In the genomic region with DNA sequence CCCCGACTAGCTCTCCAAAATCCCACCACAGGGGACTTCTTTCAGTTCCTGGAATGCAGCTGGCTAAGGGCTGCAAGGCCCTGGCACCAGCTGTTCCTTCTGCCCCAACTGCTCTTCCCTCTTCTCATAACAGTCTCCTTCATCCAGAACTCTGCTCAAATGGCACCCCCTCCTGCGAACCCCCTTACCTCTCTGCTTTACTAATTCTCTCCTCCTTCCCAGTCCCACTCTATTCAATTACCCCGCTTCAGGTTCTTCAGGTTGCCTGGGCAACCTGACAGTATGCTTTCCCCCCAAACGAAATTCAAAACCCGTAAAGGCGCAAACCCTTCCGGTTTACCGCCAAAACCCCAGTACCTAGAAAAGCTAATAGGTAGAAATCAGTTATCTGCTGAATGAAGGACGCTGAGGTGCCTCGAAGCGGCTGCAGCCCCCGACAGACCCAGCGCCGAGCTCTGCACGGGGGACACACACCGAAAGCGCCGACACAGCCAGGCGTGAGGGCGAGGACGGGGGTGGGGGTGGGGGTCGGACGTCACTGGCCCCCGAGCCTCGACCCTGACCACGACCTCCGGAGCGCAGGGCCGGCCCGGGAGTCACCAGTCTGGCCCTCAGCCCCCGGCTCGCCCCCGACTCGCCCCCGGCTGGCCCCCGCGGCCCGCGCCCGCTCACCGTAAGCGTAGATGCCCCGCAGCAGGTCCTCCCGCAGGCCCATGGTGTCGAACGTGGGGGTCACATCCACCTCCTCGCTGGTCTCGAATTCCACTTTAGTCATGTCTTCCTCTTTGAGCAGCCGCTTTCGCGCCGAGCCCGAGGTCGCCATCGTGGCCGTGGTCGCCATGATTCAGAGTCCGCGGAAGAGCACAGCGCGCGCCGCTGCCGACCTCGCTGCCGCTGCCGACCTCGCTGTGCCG, we compare ENCODE assay signal across 1 cellular context.
A peak's percentile ranks its signal among the peaks of the same experiment; 100 is the strongest.
TF ChIP-seq lines count a peak whose summit lies in the region.

No MANE protein-coding gene starts in this region.

TF ChIP-seq in HepG2, 621 proteins besides CTCF, POLR2A, EP300 and RAD21 (continues in another document):
- no peak for TF ChIP-seq ASH2L (IDR thresholded peaks at IDR 0.05; ENCODE audit: insufficient read length, low read depth, low read length)
- no peak for TF ChIP-seq ZNF383 (CRISPR knock-in tag; IDR thresholded peaks at IDR 0.05; ENCODE audit: borderline replicate concordance)
- TF ChIP-seq IKZF1 (IDR thresholded peaks at IDR 0.05): no peak
- TF ChIP-seq, protein P1, sequence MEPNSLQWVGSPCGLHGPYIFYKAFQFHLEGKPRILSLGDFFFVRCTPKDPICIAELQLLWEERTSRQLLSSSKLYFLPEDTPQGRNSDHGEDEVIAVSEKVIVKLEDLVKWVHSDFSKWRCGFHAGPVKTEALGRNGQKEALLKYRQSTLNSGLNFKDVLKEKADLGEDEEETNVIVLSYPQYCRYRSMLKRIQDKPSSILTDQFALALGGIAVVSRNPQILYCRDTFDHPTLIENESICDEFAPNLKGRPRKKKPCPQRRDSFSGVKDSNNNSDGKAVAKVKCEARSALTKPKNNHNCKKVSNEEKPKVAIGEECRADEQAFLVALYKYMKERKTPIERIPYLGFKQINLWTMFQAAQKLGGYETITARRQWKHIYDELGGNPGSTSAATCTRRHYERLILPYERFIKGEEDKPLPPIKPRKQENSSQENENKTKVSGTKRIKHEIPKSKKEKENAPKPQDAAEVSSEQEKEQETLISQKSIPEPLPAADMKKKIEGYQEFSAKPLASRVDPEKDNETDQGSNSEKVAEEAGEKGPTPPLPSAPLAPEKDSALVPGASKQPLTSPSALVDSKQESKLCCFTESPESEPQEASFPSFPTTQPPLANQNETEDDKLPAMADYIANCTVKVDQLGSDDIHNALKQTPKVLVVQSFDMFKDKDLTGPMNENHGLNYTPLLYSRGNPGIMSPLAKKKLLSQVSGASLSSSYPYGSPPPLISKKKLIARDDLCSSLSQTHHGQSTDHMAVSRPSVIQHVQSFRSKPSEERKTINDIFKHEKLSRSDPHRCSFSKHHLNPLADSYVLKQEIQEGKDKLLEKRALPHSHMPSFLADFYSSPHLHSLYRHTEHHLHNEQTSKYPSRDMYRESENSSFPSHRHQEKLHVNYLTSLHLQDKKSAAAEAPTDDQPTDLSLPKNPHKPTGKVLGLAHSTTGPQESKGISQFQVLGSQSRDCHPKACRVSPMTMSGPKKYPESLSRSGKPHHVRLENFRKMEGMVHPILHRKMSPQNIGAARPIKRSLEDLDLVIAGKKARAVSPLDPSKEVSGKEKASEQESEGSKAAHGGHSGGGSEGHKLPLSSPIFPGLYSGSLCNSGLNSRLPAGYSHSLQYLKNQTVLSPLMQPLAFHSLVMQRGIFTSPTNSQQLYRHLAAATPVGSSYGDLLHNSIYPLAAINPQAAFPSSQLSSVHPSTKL (CRISPR knock-in tag; IDR thresholded peaks at IDR 0.05): no peak
- TF ChIP-seq, protein P2, sequence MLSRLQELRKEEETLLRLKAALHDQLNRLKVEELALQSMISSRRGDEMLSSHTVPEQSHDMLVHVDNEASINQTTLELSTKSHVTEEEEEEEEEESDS (CRISPR knock-in tag; IDR thresholded peaks at IDR 0.05; ENCODE audit: borderline replicate concordance): no peak
- 0 out of 2 replicates have a peak, but pooled peaks have one; percentile 37 for TF ChIP-seq SP2 (CRISPR knock-in tag; IDR thresholded peaks at IDR 0.05)
- TF ChIP-seq PRMT3 (CRISPR knock-in tag; IDR thresholded peaks at IDR 0.05; ENCODE audit: borderline replicate concordance, low read depth): no peak
- TF ChIP-seq DNMT3B (CRISPR knock-in tag; conservative IDR thresholded peaks at IDR 0.05): 0 out of 2 replicates have a peak, but pooled peaks have one; percentile 10
- TF ChIP-seq AGO1 (IDR thresholded peaks at IDR 0.05; ENCODE audit: low read depth, low read length, poor library complexity, severe bottlenecking): peak; percentile 44
- TF ChIP-seq, protein P3, sequence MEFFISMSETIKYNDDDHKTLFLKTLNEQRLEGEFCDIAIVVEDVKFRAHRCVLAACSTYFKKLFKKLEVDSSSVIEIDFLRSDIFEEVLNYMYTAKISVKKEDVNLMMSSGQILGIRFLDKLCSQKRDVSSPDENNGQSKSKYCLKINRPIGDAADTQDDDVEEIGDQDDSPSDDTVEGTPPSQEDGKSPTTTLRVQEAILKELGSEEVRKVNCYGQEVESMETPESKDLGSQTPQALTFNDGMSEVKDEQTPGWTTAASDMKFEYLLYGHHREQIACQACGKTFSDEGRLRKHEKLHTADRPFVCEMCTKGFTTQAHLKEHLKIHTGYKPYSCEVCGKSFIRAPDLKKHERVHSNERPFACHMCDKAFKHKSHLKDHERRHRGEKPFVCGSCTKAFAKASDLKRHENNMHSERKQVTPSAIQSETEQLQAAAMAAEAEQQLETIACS (CRISPR knock-in tag; IDR thresholded peaks at IDR 0.05): no peak; the same call in 1 of the 2 replicates
- TF ChIP-seq ZSCAN21 (CRISPR knock-in tag; IDR thresholded peaks at IDR 0.05; ENCODE audit: borderline replicate concordance): no peak
- TF ChIP-seq, protein P4, sequence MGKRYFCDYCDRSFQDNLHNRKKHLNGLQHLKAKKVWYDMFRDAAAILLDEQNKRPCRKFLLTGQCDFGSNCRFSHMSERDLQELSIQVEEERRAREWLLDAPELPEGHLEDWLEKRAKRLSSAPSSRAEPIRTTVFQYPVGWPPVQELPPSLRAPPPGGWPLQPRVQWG (CRISPR knock-in tag; IDR thresholded peaks at IDR 0.05; ENCODE audit: borderline replicate concordance, low read depth): no peak
- peak; percentile 87; the same call in 1 of the 2 replicates for TF ChIP-seq EED (CRISPR knock-in tag; IDR thresholded peaks at IDR 0.05)
- no peak for TF ChIP-seq ZNF850 (CRISPR knock-in tag; conservative IDR thresholded peaks at IDR 0.05)
- TF ChIP-seq DNMT1 (CRISPR knock-in tag; IDR thresholded peaks at IDR 0.05): no peak
- no peak for TF ChIP-seq CAMTA2 (CRISPR knock-in tag; IDR thresholded peaks at IDR 0.05; ENCODE audit: borderline replicate concordance)
- 0 out of 2 replicates have a peak, but pooled peaks have one; percentile 1 for TF ChIP-seq GTF2F1 (IDR thresholded peaks at IDR 0.05; ENCODE audit: low read length)
- TF ChIP-seq ESRRA (CRISPR knock-in tag; IDR thresholded peaks at IDR 0.05; ENCODE audit: low read depth): no peak
- TF ChIP-seq ZMYM2 (CRISPR knock-in tag; IDR thresholded peaks at IDR 0.05): 0 out of 2 replicates have a peak, but pooled peaks have one; percentile 30
- TF ChIP-seq, protein P5, sequence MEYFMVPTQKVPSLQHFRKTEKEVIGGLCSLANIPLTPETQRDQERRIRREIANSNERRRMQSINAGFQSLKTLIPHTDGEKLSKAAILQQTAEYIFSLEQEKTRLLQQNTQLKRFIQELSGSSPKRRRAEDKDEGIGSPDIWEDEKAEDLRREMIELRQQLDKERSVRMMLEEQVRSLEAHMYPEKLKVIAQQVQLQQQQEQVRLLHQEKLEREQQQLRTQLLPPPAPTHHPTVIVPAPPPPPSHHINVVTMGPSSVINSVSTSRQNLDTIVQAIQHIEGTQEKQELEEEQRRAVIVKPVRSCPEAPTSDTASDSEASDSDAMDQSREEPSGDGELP (IDR thresholded peaks at IDR 0.05; ENCODE audit: borderline replicate concordance, low read depth): peak; percentile 43; the same call in 1 of the 2 replicates
- TF ChIP-seq, protein P6, sequence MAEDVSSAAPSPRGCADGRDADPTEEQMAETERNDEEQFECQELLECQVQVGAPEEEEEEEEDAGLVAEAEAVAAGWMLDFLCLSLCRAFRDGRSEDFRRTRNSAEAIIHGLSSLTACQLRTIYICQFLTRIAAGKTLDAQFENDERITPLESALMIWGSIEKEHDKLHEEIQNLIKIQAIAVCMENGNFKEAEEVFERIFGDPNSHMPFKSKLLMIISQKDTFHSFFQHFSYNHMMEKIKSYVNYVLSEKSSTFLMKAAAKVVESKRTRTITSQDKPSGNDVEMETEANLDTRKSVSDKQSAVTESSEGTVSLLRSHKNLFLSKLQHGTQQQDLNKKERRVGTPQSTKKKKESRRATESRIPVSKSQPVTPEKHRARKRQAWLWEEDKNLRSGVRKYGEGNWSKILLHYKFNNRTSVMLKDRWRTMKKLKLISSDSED (CRISPR knock-in tag; IDR thresholded peaks at IDR 0.05): peak; percentile 22; the same call in 1 of the 2 replicates
- peak; percentile 8; the same call in 1 of the 2 replicates for TF ChIP-seq ZNF629 (CRISPR knock-in tag; conservative IDR thresholded peaks at IDR 0.05)
- TF ChIP-seq CHCHD3 (CRISPR knock-in tag; IDR thresholded peaks at IDR 0.05): no peak
- TF ChIP-seq, protein P7, sequence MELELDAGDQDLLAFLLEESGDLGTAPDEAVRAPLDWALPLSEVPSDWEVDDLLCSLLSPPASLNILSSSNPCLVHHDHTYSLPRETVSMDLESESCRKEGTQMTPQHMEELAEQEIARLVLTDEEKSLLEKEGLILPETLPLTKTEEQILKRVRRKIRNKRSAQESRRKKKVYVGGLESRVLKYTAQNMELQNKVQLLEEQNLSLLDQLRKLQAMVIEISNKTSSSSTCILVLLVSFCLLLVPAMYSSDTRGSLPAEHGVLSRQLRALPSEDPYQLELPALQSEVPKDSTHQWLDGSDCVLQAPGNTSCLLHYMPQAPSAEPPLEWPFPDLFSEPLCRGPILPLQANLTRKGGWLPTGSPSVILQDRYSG (CRISPR knock-in tag; IDR thresholded peaks at IDR 0.05): 0 out of 2 replicates have a peak, but pooled peaks have one; percentile 10
- TF ChIP-seq HOXD1 (CRISPR knock-in tag; IDR thresholded peaks at IDR 0.05): peak; percentile 33; the same call in 1 of the 2 replicates
- TF ChIP-seq KLF6 (CRISPR knock-in tag; IDR thresholded peaks at IDR 0.05): no peak
- TF ChIP-seq JUN (CRISPR knock-in tag; IDR thresholded peaks at IDR 0.05): no peak
- TF ChIP-seq, protein P8, sequence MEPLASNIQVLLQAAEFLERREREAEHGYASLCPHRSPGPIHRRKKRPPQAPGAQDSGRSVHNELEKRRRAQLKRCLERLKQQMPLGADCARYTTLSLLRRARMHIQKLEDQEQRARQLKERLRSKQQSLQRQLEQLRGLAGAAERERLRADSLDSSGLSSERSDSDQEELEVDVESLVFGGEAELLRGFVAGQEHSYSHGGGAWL (CRISPR knock-in tag; IDR thresholded peaks at IDR 0.05): 0 out of 2 replicates have a peak, but pooled peaks have one; percentile 25
- no peak; the same call in 1 of the 2 replicates for TF ChIP-seq MEIS2 (CRISPR knock-in tag; IDR thresholded peaks at IDR 0.05)
- no peak for TF ChIP-seq BORCS8-MEF2B (CRISPR knock-in tag; IDR thresholded peaks at IDR 0.05)
- TF ChIP-seq ZMYM3 (CRISPR knock-in tag; IDR thresholded peaks at IDR 0.05): no peak
- TF ChIP-seq ZBTB7A (CRISPR knock-in tag; IDR thresholded peaks at IDR 0.05): 0 out of 2 replicates have a peak, but pooled peaks have one; percentile 29
- TF ChIP-seq, protein P9, sequence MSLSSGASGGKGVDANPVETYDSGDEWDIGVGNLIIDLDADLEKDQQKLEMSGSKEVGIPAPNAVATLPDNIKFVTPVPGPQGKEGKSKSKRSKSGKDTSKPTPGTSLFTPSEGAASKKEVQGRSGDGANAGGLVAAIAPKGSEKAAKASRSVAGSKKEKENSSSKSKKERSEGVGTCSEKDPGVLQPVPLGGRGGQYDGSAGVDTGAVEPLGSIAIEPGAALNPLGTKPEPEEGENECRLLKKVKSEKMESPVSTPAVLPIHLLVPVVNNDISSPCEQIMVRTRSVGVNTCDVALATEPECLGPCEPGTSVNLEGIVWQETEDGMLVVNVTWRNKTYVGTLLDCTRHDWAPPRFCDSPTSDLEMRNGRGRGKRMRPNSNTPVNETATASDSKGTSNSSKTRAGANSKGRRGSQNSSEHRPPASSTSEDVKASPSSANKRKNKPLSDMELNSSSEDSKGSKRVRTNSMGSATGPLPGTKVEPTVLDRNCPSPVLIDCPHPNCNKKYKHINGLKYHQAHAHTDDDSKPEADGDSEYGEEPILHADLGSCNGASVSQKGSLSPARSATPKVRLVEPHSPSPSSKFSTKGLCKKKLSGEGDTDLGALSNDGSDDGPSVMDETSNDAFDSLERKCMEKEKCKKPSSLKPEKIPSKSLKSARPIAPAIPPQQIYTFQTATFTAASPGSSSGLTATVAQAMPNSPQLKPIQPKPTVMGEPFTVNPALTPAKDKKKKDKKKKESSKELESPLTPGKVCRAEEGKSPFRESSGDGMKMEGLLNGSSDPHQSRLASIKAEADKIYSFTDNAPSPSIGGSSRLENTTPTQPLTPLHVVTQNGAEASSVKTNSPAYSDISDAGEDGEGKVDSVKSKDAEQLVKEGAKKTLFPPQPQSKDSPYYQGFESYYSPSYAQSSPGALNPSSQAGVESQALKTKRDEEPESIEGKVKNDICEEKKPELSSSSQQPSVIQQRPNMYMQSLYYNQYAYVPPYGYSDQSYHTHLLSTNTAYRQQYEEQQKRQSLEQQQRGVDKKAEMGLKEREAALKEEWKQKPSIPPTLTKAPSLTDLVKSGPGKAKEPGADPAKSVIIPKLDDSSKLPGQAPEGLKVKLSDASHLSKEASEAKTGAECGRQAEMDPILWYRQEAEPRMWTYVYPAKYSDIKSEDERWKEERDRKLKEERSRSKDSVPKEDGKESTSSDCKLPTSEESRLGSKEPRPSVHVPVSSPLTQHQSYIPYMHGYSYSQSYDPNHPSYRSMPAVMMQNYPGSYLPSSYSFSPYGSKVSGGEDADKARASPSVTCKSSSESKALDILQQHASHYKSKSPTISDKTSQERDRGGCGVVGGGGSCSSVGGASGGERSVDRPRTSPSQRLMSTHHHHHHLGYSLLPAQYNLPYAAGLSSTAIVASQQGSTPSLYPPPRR (CRISPR knock-in tag; IDR thresholded peaks at IDR 0.05; ENCODE audit: borderline replicate concordance): no peak; the same call in 1 of the 2 replicates
- TF ChIP-seq ATRX (CRISPR knock-in tag; IDR thresholded peaks at IDR 0.05; ENCODE audit: borderline replicate concordance): no peak
- no peak for TF ChIP-seq GABPA (IDR thresholded peaks at IDR 0.05; ENCODE audit: low read depth, low read length)
- no peak for TF ChIP-seq GABPA (CRISPR knock-in tag; IDR thresholded peaks at IDR 0.05; ENCODE audit: low read depth)
- no peak for TF ChIP-seq ZNF251 (CRISPR knock-in tag; IDR thresholded peaks at IDR 0.05)
- peak; percentile 87; the same call in 1 of the 2 replicates for TF ChIP-seq GPN1 (CRISPR knock-in tag; IDR thresholded peaks at IDR 0.05; ENCODE audit: borderline replicate concordance)
- TF ChIP-seq MED8 (CRISPR knock-in tag; IDR thresholded peaks at IDR 0.05; ENCODE audit: insufficient replicate concordance): no peak
- TF ChIP-seq, protein P10, sequence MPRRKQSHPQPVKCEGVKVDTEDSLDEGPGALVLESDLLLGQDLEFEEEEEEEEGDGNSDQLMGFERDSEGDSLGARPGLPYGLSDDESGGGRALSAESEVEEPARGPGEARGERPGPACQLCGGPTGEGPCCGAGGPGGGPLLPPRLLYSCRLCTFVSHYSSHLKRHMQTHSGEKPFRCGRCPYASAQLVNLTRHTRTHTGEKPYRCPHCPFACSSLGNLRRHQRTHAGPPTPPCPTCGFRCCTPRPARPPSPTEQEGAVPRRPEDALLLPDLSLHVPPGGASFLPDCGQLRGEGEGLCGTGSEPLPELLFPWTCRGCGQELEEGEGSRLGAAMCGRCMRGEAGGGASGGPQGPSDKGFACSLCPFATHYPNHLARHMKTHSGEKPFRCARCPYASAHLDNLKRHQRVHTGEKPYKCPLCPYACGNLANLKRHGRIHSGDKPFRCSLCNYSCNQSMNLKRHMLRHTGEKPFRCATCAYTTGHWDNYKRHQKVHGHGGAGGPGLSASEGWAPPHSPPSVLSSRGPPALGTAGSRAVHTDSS (CRISPR knock-in tag; conservative IDR thresholded peaks at IDR 0.05): peak; percentile 96
- TF ChIP-seq ZNF780A (CRISPR knock-in tag; IDR thresholded peaks at IDR 0.05): 0 out of 2 replicates have a peak, but pooled peaks have one; percentile 35
- TF ChIP-seq, protein P11, sequence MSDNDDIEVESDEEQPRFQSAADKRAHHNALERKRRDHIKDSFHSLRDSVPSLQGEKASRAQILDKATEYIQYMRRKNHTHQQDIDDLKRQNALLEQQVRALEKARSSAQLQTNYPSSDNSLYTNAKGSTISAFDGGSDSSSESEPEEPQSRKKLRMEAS (IDR thresholded peaks at IDR 0.05): no peak
- no peak for TF ChIP-seq ZNF720 (CRISPR knock-in tag; IDR thresholded peaks at IDR 0.05)
- peak; percentile 33; the same call in 1 of the 2 replicates for TF ChIP-seq ZC3H13 (CRISPR knock-in tag; IDR thresholded peaks at IDR 0.05)
- peak; percentile 29; the same call in 1 of the 2 replicates for TF ChIP-seq STAG1 (CRISPR knock-in tag; IDR thresholded peaks at IDR 0.05)
